14 cellular contexts compared by ENCODE assay signal in genomic region chr18:28086530-28087172, GRCh38.
DNase-seq lines count a peak whose midpoint lies in the region; ATAC-seq, FAIRE-seq and TF ChIP-seq lines count a peak whose summit lies in the region.
"Had no signal": no experiment of that assay in that cellular context is flagged by ENCODE, and none has a peak within 500 bp of the region (broad histone marks: within the 10 kb centered on the region; RNA-seq: fewer than 3 reads in every experiment).

No MANE protein-coding gene starts in this region.

- H3K27ac ChIP-seq in MM.1S (ENCODE audit: low read length): no peak overlapping the region
- H3K27ac ChIP-seq in psoas muscle: no peak overlapping the region
- H3K27ac ChIP-seq: BLaER1 treated with 17β-estradiol and CSF1 and Interleukin-3, amounts not matched to agents 10 nM and 100 nM; gastrocnemius medialis had no signal

- H3K9ac ChIP-seq in MM.1S (ENCODE audit: low read length): no peak overlapping the region
- H3K9ac ChIP-seq: BLaER1 treated with 17β-estradiol and CSF1 and Interleukin-3, amounts not matched to agents 10 nM and 100 nM had no signal

- H3K9me3 ChIP-seq in MM.1S (replicated peaks; ENCODE audit: insufficient read depth, low read length) (no peaks in the 10 kb centered on the region), psoas muscle (no peaks in the 10 kb centered on the region)
- H3K9me3 ChIP-seq: BLaER1 treated with 17β-estradiol and CSF1 and Interleukin-3, amounts not matched to agents 10 nM and 100 nM; gastrocnemius medialis had no signal

- ATAC-seq in GM18505 (IDR thresholded peaks at IDR 0.05; ENCODE audit: unreplicated experiment) (no peak), psoas muscle (no peak)
- ATAC-seq: gastrocnemius medialis had no signal

- no peaks in the 10 kb centered on the region for H3K9me2 ChIP-seq in MM.1S (replicated peaks; ENCODE audit: insufficient read depth, low read length)

- no peaks in the 10 kb centered on the region for H4K20me1 ChIP-seq in MM.1S (ENCODE audit: insufficient read depth, low read length)
- H4K20me1 ChIP-seq: BLaER1 treated with 17β-estradiol and CSF1 and Interleukin-3, amounts not matched to agents 10 nM and 100 nM had no signal

- TF ChIP-seq POLR2A in GM18505 (IDR thresholded peaks at IDR 0.05; ENCODE audit: borderline replicate concordance, extremely low read depth, insufficient read depth, insufficient read length): no peak

- H3K79me2 ChIP-seq in MM.1S (ENCODE audit: low read length): no peaks in the 10 kb centered on the region

- no peak overlapping the region for H3K4me2 ChIP-seq in MM.1S (ENCODE audit: low read depth, low read length)
- H3K4me2 ChIP-seq: BLaER1 treated with 17β-estradiol and CSF1 and Interleukin-3, amounts not matched to agents 10 nM and 100 nM had no signal

- H3F3A ChIP-seq in MM.1S (ENCODE audit: insufficient read depth, low read length): no peaks in the 10 kb centered on the region

- H3K36me3 ChIP-seq in MM.1S (replicated peaks; ENCODE audit: insufficient read depth, low read length) (no peaks in the 10 kb centered on the region), psoas muscle (ENCODE audit: insufficient read depth in 1 of 2, low read depth in 1 of 2) (no peaks in the 10 kb centered on the region)
- H3K36me3 ChIP-seq: BLaER1 treated with 17β-estradiol and CSF1 and Interleukin-3, amounts not matched to agents 10 nM and 100 nM; gastrocnemius medialis had no signal

- TF ChIP-seq CTCF in MM.1S (IDR thresholded peaks at IDR 0.05; ENCODE audit: low read length) (no peak), psoas muscle (IDR thresholded peaks at IDR 0.05) (no peak)

- FAIRE-seq in RCC 7860 (lab: Jason Lieb, UNC): no peak

- DNase-seq in AG20443 (ENCODE audit: low spot score) (peak; percentile 46), NCI-H69 (lab: John Stamatoyannopoulos, UW) (peak; percentile 74), fibroblast of gingiva (ENCODE audit: low read depth) (peak; percentile 52), midbrain (lab: John Stamatoyannopoulos, UW) (peak; percentile 77), MM.1S (no peak), psoas muscle (no peak), RCC 7860 (ENCODE audit: low spot score) (no peak)
- DNase-seq: activated B cell treated with CpG ODN at 0.5 μM for 24 hours, activated gamma-delta T cell, gastrocnemius medialis, GOT3, NCI-H510A had no signal

- WGBS in psoas muscle, 3 donors: 31 to 37% (median 32%) methylated on average over 3 of the region's 3 CpGs

- H3K27me3 ChIP-seq in MM.1S (replicated peaks; ENCODE audit: insufficient read depth, low read length) (no peaks in the 10 kb centered on the region), psoas muscle (ENCODE audit: insufficient read depth in 3 of 3, low read length in 2 of 3) (no peaks in the 10 kb centered on the region)
- H3K27me3 ChIP-seq: BLaER1 treated with 17β-estradiol and CSF1 and Interleukin-3, amounts not matched to agents 10 nM and 100 nM; gastrocnemius medialis had no signal

- H3K4me3 ChIP-seq in MM.1S (ENCODE audit: low read length) (no peak overlapping the region), psoas muscle (no peak overlapping the region)
- H3K4me3 ChIP-seq: BLaER1 treated with 17β-estradiol and CSF1 and Interleukin-3, amounts not matched to agents 10 nM and 100 nM; gastrocnemius medialis had no signal

- no peak overlapping the region for H2AFZ ChIP-seq in MM.1S (ENCODE audit: low read length)

- H3K4me1 ChIP-seq in MM.1S (ENCODE audit: low read length): no peaks in the 10 kb centered on the region
- H3K4me1 ChIP-seq in psoas muscle: no peaks in the 10 kb centered on the region
- H3K4me1 ChIP-seq: BLaER1 treated with 17β-estradiol and CSF1 and Interleukin-3, amounts not matched to agents 10 nM and 100 nM; gastrocnemius medialis had no signal

- intact Hi-C loops in psoas muscle (cut with DNase I): no loop called here

Comparison
In these comparisons a context has a peak if more than half of its experiments do, and no peak if none do; other contexts are left out.
1. DNase-seq: peak in AG20443 (single experiment), NCI-H69 (single experiment), fibroblast of gingiva (single experiment) and midbrain (single experiment); none in MM.1S (single experiment), psoas muscle (0 of 2) and RCC 7860 (single experiment).